Comparison of ENCODE assay signal across 15 cellular contexts in the genomic region with DNA sequence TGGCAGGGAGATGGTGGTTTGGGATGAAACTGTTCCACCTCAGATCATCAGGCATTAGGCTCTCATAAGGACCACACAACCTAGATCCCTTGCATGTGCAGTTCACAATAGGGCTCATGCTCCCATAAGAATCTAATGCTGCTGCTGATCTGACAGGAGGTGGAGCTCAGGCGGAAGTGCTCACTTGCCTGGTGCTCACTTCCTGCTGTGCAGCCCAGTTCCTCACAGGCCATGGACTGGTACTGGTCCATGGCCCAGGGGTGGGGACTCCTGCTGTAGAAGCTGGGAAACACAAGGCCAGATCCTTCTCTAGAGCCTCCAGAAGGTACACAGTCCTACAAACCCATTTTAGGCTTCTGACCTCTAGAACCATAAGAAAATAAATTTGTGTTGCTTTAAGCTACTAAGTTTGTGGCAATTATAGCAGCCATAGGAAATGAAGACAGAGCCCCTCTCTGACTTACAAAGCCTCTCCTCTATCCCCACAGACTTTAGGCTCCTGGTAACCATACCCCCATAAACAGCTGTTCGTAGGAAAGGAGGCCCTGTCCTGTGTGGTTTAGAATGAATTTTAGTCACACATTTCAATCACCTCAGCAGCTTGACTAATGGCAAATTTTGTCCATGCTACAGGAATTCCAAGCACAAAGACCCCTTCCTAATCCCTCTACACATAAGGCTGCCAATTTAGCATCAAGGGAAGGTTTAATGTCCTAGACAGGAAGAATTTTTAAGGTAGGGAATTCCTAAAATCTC.
DNase-seq lines count a peak whose midpoint lies in the region; ATAC-seq and TF ChIP-seq lines count a peak whose summit lies in the region.
"Had no signal": no experiment of that assay in that cellular context is flagged by ENCODE, and none has a peak within 500 bp of the region (broad histone marks: within the 10 kb centered on the region; RNA-seq: fewer than 3 reads in every experiment).

No MANE protein-coding gene starts in this region.

- H2BK15ac ChIP-seq in neuronal stem cell (ENCODE audit: low read length): peak overlapping the region; percentile 17
- H2BK15ac ChIP-seq in mesenchymal stem cell (ENCODE audit: low read depth, poor library complexity, severe bottlenecking): no peak overlapping the region

- WGBS in neuronal stem cell (ENCODE audit: extremely low coverage in 2 of 2, insufficient read length in 2 of 2, insufficient replicate concordance in 1 of 2), 2 donors: no CpG with 5 or more reads among the region's 2 CpGs
- WGBS in mesenchymal stem cell: 84% methylated on average over 2 of the region's 2 CpGs

- H2BK12ac ChIP-seq in neuronal stem cell (ENCODE audit: low read length): no peak overlapping the region
- no peak overlapping the region for H2BK12ac ChIP-seq in mesenchymal stem cell (ENCODE audit: low read length in 2 of 2)

- H3K4me1 ChIP-seq in neuronal stem cell (ENCODE audit: control insufficient read depth in 2 of 2, insufficient read depth in 1 of 2, low read depth in 1 of 2, low read length in 2 of 2) (peaks cover 2 to 17% of the 10 kb centered on the region in 2 donors), mesenchymal stem cell (ENCODE audit: control insufficient read depth, insufficient read depth, low read depth, low read length) (peaks cover 5% of the 10 kb centered on the region)

- ATAC-seq in HG02571 (IDR thresholded peaks at IDR 0.05; ENCODE audit: unreplicated experiment) (no peak), T-helper 17 cell (no peak)
- ATAC-seq: A549, GM12878 had no signal

- H3K4me1 Mint-ChIP-seq in T-helper 17 cell: no peaks in the 10 kb centered on the region
- H3K4me1 Mint-ChIP-seq: CD4-positive, alpha-beta memory T cell had no signal

- H3K4ac ChIP-seq in neuronal stem cell (ENCODE audit: low read length): no peak overlapping the region
- H3K4ac ChIP-seq in mesenchymal stem cell (ENCODE audit: low read depth in 1 of 2, low read length in 2 of 2): no peak overlapping the region

- no peak overlapping the region for H2BK5ac ChIP-seq in neuronal stem cell (ENCODE audit: low read length)
- H2BK5ac ChIP-seq in mesenchymal stem cell (ENCODE audit: low read depth, low read length, poor library complexity, severe bottlenecking): no peak overlapping the region

- H3K4me2 ChIP-seq in SU-DHL-6 (ENCODE audit: low read depth, low read length, poor library complexity, severe bottlenecking) (no peak overlapping the region), neuronal stem cell (ENCODE audit: insufficient read depth, low read length, poor library complexity, severe bottlenecking) (no peak overlapping the region), mesenchymal stem cell (ENCODE audit: low read length, poor library complexity, severe bottlenecking) (no peak overlapping the region)
- H3K4me2 ChIP-seq: A549 had no signal

- H4K8ac ChIP-seq in neuronal stem cell (ENCODE audit: low read depth, low read length): no peak overlapping the region
- H4K8ac ChIP-seq in mesenchymal stem cell (ENCODE audit: low read length): no peak overlapping the region

- H3K79me2 ChIP-seq in SU-DHL-6 (ENCODE audit: insufficient read depth, low read length): no peaks in the 10 kb centered on the region

- H3K18ac ChIP-seq in neuronal stem cell (ENCODE audit: low read length): peak overlapping the region; percentile 61
- H3K18ac ChIP-seq in mesenchymal stem cell (ENCODE audit: low read depth in 1 of 2, low read length in 2 of 2): peak overlapping the region in 1 of 2 experiments; percentile 3

- H3K79me1 ChIP-seq in neuronal stem cell (ENCODE audit: low read depth, low read length): no peaks in the 10 kb centered on the region
- H3K79me1 ChIP-seq in mesenchymal stem cell (replicated peaks; ENCODE audit: low read length, poor library complexity, severe bottlenecking): no peaks in the 10 kb centered on the region

- H4K91ac ChIP-seq in neuronal stem cell (ENCODE audit: low read depth, low read length, poor library complexity) (no peak overlapping the region), mesenchymal stem cell (ENCODE audit: low read length) (no peak overlapping the region)

- no peaks in the 10 kb centered on the region for H3K36me3 Mint-ChIP-seq in T-helper 17 cell (ENCODE audit: low read depth)
- H3K36me3 Mint-ChIP-seq: CD4-positive, alpha-beta memory T cell had no signal

- no peaks in the 10 kb centered on the region for H3K9me2 ChIP-seq in SU-DHL-6 (replicated peaks; ENCODE audit: insufficient read depth, low read length)

- H3K36me3 ChIP-seq in SU-DHL-6 (ENCODE audit: low read length): no peaks in the 10 kb centered on the region
- H3K36me3 ChIP-seq in neuronal stem cell (replicated peaks in 1 of 2; ENCODE audit: control insufficient read depth in 2 of 2, insufficient read depth in 2 of 2, low read length in 2 of 2): no peaks in the 10 kb centered on the region
- H3K36me3 ChIP-seq in mesenchymal stem cell (ENCODE audit: control insufficient read depth in 1 of 2, insufficient read depth in 2 of 2, low read depth in 1 of 2, low read length in 2 of 2): no peaks in the 10 kb centered on the region
- H3K36me3 ChIP-seq: BE2C had no signal

- no peaks in the 10 kb centered on the region for H3F3A ChIP-seq in SU-DHL-6 (ENCODE audit: insufficient read depth)

- DNase-seq in neuronal stem cell (ENCODE audit: low spot score): no peak
- DNase-seq in mesenchymal stem cell: no peak
- no peak for DNase-seq in T-helper 17 cell
- DNase-seq in stimulated activated naive CD4-positive, alpha-beta T cell treated with Interleukin-2 at 50 U/mL for 16 hours (lab: John Stamatoyannopoulos, UW): no peak
- DNase-seq: CD4-positive, alpha-beta memory T cell; DMS79; H9 had no signal

- no peak for TF ChIP-seq CTCF in SU-DHL-6 (IDR thresholded peaks at IDR 0.05; ENCODE audit: insufficient read depth, low read length, poor library complexity, severe bottlenecking)

- H2AFZ ChIP-seq in SU-DHL-6 (ENCODE audit: low read depth, low read length, severe bottlenecking) (peak overlapping the region; percentile 60), neuronal stem cell (ENCODE audit: low read length) (no peak overlapping the region), mesenchymal stem cell (ENCODE audit: low read depth, low read length) (no peak overlapping the region)
- H2AFZ ChIP-seq: GM23248 had no signal

- peaks cover 52% of the 10 kb centered on the region for H3K27me3 Mint-ChIP-seq in T-helper 17 cell

- no peak overlapping the region for H3K27ac ChIP-seq in SU-DHL-6 (ENCODE audit: low read depth, low read length)
- peak overlapping the region; percentile 97 for H3K27ac ChIP-seq in cingulate gyrus (ENCODE audit: low read depth, low read length)
- no peak overlapping the region for H3K27ac ChIP-seq in neuronal stem cell (replicated peaks; ENCODE audit: low read length)
- H3K27ac ChIP-seq in mesenchymal stem cell (ENCODE audit: low read length, poor library complexity, severe bottlenecking): no peak overlapping the region
- H3K27ac ChIP-seq: A549, C4-2B, GM23248 had no signal

- no peak overlapping the region for H3K27ac Mint-ChIP-seq in T-helper 17 cell
- H3K27ac Mint-ChIP-seq: CD4-positive, alpha-beta memory T cell; H9 had no signal

- H3K27me3 ChIP-seq in SU-DHL-6 (ENCODE audit: low read length) (no peaks in the 10 kb centered on the region), neuronal stem cell (ENCODE audit: control insufficient read depth in 3 of 3, insufficient read depth in 3 of 3, low read depth in 1 of 3, low read length in 3 of 3) (peaks cover 0 to 13% (median 0%) of the 10 kb centered on the region in 3 experiments), mesenchymal stem cell (ENCODE audit: control insufficient read depth in 1 of 2, insufficient read depth in 1 of 2, low read length in 2 of 2) (peaks cover 2 to 30% of the 10 kb centered on the region in 2 experiments)
- H3K27me3 ChIP-seq: BE2C had no signal

- no peak overlapping the region for H3K4me3 Mint-ChIP-seq in T-helper 17 cell
- H3K4me3 Mint-ChIP-seq: CD4-positive, alpha-beta memory T cell; H9 had no signal

- H4K20me1 ChIP-seq in SU-DHL-6 (ENCODE audit: low read depth, low read length): no peaks in the 10 kb centered on the region

- H3K4me3 ChIP-seq in SU-DHL-6 (ENCODE audit: insufficient read depth, low read length, poor library complexity, severe bottlenecking) (no peak overlapping the region), neuronal stem cell (ENCODE audit: low read length in 2 of 2) (no peak overlapping the region), mesenchymal stem cell (ENCODE audit: insufficient read depth in 1 of 2, low read depth in 1 of 2, low read length in 2 of 2) (no peak overlapping the region)
- H3K4me3 ChIP-seq: A549, GM12878, GM23248 had no signal

- H3K14ac ChIP-seq in neuronal stem cell (ENCODE audit: low read length) (no peak overlapping the region), mesenchymal stem cell (ENCODE audit: low read length in 2 of 2) (no peak overlapping the region)

- H3K9me3 ChIP-seq in SU-DHL-6 (ENCODE audit: insufficient read depth, low read length) (no peaks in the 10 kb centered on the region), neuronal stem cell (replicated peaks in 1 of 2; ENCODE audit: control insufficient read depth in 2 of 2, insufficient read depth in 1 of 2, low read depth in 1 of 2, low read length in 2 of 2) (no peaks in the 10 kb centered on the region), mesenchymal stem cell (ENCODE audit: control insufficient read depth, low read length) (no peaks in the 10 kb centered on the region), T-helper 17 cell (ENCODE audit: control insufficient read depth, low read length, poor library complexity, severe bottlenecking) (no peaks in the 10 kb centered on the region)
- H3K9me3 ChIP-seq: A549, BE2C had no signal

- H2AK5ac ChIP-seq in neuronal stem cell (ENCODE audit: low read depth, low read length) (peak overlapping the region; percentile 48), mesenchymal stem cell (ENCODE audit: low read length, severe bottlenecking) (no peak overlapping the region)

- H2BK120ac ChIP-seq in neuronal stem cell (ENCODE audit: low read depth, low read length) (no peak overlapping the region), mesenchymal stem cell (ENCODE audit: low read depth, low read length) (no peak overlapping the region)

- H3K9ac ChIP-seq in SU-DHL-6 (ENCODE audit: low read length): no peak overlapping the region
- H3K9ac ChIP-seq in neuronal stem cell (ENCODE audit: low read depth, low read length, poor library complexity): no peak overlapping the region
- no peak overlapping the region for H3K9ac ChIP-seq in mesenchymal stem cell (ENCODE audit: low read length)
- H3K9ac ChIP-seq: GM23248 had no signal

- H3K23ac ChIP-seq in neuronal stem cell (ENCODE audit: low read depth, low read length, poor library complexity) (no peak overlapping the region), mesenchymal stem cell (ENCODE audit: low read length in 2 of 2) (no peak overlapping the region)
